ENCODE assay signal across 13 cellular contexts in genomic region chr15:70935631-70936030, GRCh38. TPM values are rescaled to one million over a fixed set of nuclear protein-coding genes. Genes with fewer than 3 reads are reported as not detected.
DNase-seq lines count a peak whose midpoint lies in the region; ATAC-seq and TF ChIP-seq lines count a peak whose summit lies in the region.
"Had no signal": no experiment of that assay in that cellular context is flagged by ENCODE, and none has a peak within 500 bp of the region (broad histone marks: within the 10 kb centered on the region; RNA-seq: fewer than 3 reads in every experiment).

No MANE protein-coding gene starts in this region.

- ATAC-seq in Right ventricle myocardium superior (ENCODE audit: poor library complexity), result peak; percentile 54
- peak; percentile 63; the same call in 1 of the 2 replicates for ATAC-seq in HCT116
- peak; percentile 41; the same call in 2 of the 3 replicates for ATAC-seq in RWPE2 (ENCODE audit: low read depth)
- no peak for ATAC-seq in HG02642 (IDR thresholded peaks at IDR 0.05; ENCODE audit: poor library complexity, unreplicated experiment)

- no peaks in the 10 kb centered on the region for H3K79me2 ChIP-seq in HCT116 (ENCODE audit: insufficient read depth, low read length)

- no peak overlapping the region for H2AFZ ChIP-seq in HCT116 (ENCODE audit: low read depth, low read length, poor library complexity, severe bottlenecking)

- no peak for TF ChIP-seq POLR2A in HCT116 (IDR thresholded peaks at IDR 0.05; ENCODE audit: borderline replicate concordance, extremely low read depth, insufficient read depth, insufficient read length)

- RAD21 ChIA-PET in HCT116 (lab: Charles Lee; ENCODE audit: low non-redundant PET in 1 of 2, low total read pairs in 2 of 2, uncharacterized antibody in 2 of 2, unreplicated experiment in 2 of 2), result no interaction called here

- H3K4me1 ChIP-seq in HCT116 (ENCODE audit: control insufficient read depth in 1 of 2, insufficient read depth in 2 of 2, low read length in 2 of 2) (peaks cover 0 to 10% of the 10 kb centered on the region in 2 experiments; a peak in 2 of 4 replicates), RWPE2 (ENCODE audit: insufficient read depth, poor library complexity, severe bottlenecking) (peaks cover 5% of the 10 kb centered on the region), tibial artery (no peaks in the 10 kb centered on the region)

- no TSS peak for BruUV-seq in HCT116 (replicated peaks; lab: Mats Ljungman, UMichigan)

- CTCF ChIA-PET in HCT116 (lab: Charles Lee), result interaction anchor here (1.4 kb wide), 1 partner anchor 17 kb away, joined by 3 read pairs; no protein-coding TSS in a partner anchor

- no peaks in the 10 kb centered on the region for H3K9me2 ChIP-seq in HCT116 (ENCODE audit: insufficient read depth)

- no peak for TF ChIP-seq RAD21 in HCT116 (IDR thresholded peaks at IDR 0.05; ENCODE audit: low read depth)

- no peaks in the 10 kb centered on the region for H3K36me3 ChIP-seq in HCT116 (ENCODE audit: control insufficient read depth in 1 of 2, insufficient read depth in 2 of 2, low read length in 2 of 2)
- no peaks in the 10 kb centered on the region for H3K36me3 ChIP-seq in RWPE2 (ENCODE audit: low read depth)
- H3K36me3 ChIP-seq in tibial artery, result no peaks in the 10 kb centered on the region

- H3K9ac ChIP-seq in HCT116 (ENCODE audit: low read length), result no peak overlapping the region

- no peaks in the 10 kb centered on the region for H4K20me1 ChIP-seq in HCT116 (ENCODE audit: insufficient read depth)

- TF ChIP-seq CTCF in HCT116 (IDR thresholded peaks at IDR 0.05 in 2 of 3, conservative IDR thresholded peaks at IDR 0.05 in 1 of 3; ENCODE audit: borderline replicate concordance in 1 of 3, insufficient read depth in 1 of 3, low read depth in 2 of 3, low read length in 2 of 3) (no peak), RWPE2 (IDR thresholded peaks at IDR 0.05; ENCODE audit: poor library complexity, severe bottlenecking) (no peak), tibial artery (IDR thresholded peaks at IDR 0.05) (no peak)

- H3K4me2 ChIP-seq in HCT116 (ENCODE audit: low read length), result no peak overlapping the region

- H3K27ac ChIP-seq in HCT116 (ENCODE audit: low read depth, low read length), result no peak overlapping the region
- no peak overlapping the region for H3K27ac ChIP-seq in RWPE2 (ENCODE audit: poor library complexity, severe bottlenecking)
- no peak overlapping the region for H3K27ac ChIP-seq in tibial artery
- H3K27ac ChIP-seq: SK-N-MC had no signal

- intact Hi-C loops in Right ventricle myocardium superior (cut with DNase I) (no loop called here), cardiac septum (cut with DNase I) (loop anchor here (10.0 kb wide), 1 partner anchor 69 kb away; no protein-coding TSS in a partner anchor), HCT116 (cut with micrococcal nuclease) (no loop called here), tibial artery (cut with DNase I; ENCODE audit: low total_unique reads) (no loop called here)

- no peaks in the 10 kb centered on the region for H3K27me3 ChIP-seq in HCT116 (ENCODE audit: insufficient read depth, low read length)
- no peaks in the 10 kb centered on the region for H3K27me3 ChIP-seq in RWPE2 (ENCODE audit: insufficient read depth, poor library complexity, severe bottlenecking)
- no peaks in the 10 kb centered on the region for H3K27me3 ChIP-seq in tibial artery

- H3K9me3 ChIP-seq in HCT116 (ENCODE audit: control insufficient read depth in 1 of 2, insufficient read depth in 1 of 2, low read depth in 1 of 2, low read length in 2 of 2) (no peaks in the 10 kb centered on the region), RWPE2 (ENCODE audit: severe bottlenecking) (no peaks in the 10 kb centered on the region), tibial artery (no peaks in the 10 kb centered on the region)

- no peak for DNase-seq in Right ventricle myocardium superior
- DNase-seq in cardiac septum (ENCODE audit: low spot score), result no peak
- DNase-seq in HCT116 (ENCODE audit: low read depth, low spot score), result no peak
- DNase-seq in RWPE2 (ENCODE audit: low spot score), result no peak
- no peak for DNase-seq in effector CD4-positive, alpha-beta T cell
- no peak for DNase-seq in tibial artery
- DNase-seq: CD4-positive, alpha-beta T cell; DND-41; Karpas-422; OCI-M1 had no signal

- POLR2A ChIA-PET in HCT116 (lab: Charles Lee), result no interaction called here

- no peak overlapping the region for H3K4me3 ChIP-seq in HCT116 (replicated peaks in 1 of 2; ENCODE audit: low read depth in 1 of 2, low read length in 2 of 2)
- no peak overlapping the region for H3K4me3 ChIP-seq in RWPE2 (ENCODE audit: severe bottlenecking)
- no peak overlapping the region for H3K4me3 ChIP-seq in tibial artery

TF ChIP-seq in HCT116, 20 proteins besides CTCF, POLR2A, EP300 and RAD21:
- no peak for TF ChIP-seq EGR1 (IDR thresholded peaks at IDR 0.05; ENCODE audit: low read depth)

RNA-seq across cellular contexts. Expression of gene LRRC49, which starts 43.0 kb away (rescaled TPM):
- total RNA-seq in Right ventricle myocardium superior (45.7 TPM), cardiac septum (83.2 TPM), HCT116 (2021; ENCODE audit: unreplicated experiment) (7.4 TPM)
- 1.3 and 3.1 TPM in 2 replicates for polyA plus RNA-seq in HCT116 (2012)
- total RNA-seq: T-helper 2 cell treated with Interferon-gamma antibody and Interleukin-4, amounts not matched to agents 100 ng/mL and 5 ng/mL, for 36 hours had no signal

RNA-seq across cellular contexts. Expression of gene THAP10, which starts 43.4 kb away (rescaled TPM):
- total RNA-seq in Right ventricle myocardium superior (3.9 TPM), cardiac septum (3.5 TPM), HCT116 (2021; ENCODE audit: unreplicated experiment) (2.8 TPM)
- 0.75 and 0.99 TPM in 2 replicates for polyA plus RNA-seq in HCT116 (2012)
- total RNA-seq: CD4-positive, alpha-beta T cell had no signal
